Comparison of ENCODE assay signal across 1 cellular context in the genomic region with DNA sequence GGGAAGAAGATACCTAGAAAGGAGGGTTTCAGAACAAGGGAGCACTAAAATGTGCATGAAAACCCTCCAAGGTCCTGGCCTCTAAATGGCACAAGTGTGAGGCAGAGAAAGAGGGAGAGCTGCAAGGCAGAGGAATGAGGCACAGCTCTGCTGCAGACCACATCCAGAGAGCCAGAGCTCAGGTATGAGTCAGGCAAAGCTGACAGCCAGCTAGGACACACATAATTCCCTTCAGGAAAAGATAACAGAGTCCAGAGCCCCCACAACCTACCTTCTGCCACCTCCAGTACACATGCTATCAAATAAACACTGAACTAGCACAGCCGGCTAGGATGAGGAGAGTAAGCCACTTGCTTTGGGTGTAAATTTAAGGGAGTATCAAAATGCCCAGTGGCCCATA.
TF ChIP-seq lines count a peak whose summit lies in the region.

No MANE protein-coding gene starts in this region.

TF ChIP-seq in IMR-90, 13 proteins besides CTCF, POLR2A, EP300 and RAD21 (continued from another document):
- TF ChIP-seq, protein P1, sequence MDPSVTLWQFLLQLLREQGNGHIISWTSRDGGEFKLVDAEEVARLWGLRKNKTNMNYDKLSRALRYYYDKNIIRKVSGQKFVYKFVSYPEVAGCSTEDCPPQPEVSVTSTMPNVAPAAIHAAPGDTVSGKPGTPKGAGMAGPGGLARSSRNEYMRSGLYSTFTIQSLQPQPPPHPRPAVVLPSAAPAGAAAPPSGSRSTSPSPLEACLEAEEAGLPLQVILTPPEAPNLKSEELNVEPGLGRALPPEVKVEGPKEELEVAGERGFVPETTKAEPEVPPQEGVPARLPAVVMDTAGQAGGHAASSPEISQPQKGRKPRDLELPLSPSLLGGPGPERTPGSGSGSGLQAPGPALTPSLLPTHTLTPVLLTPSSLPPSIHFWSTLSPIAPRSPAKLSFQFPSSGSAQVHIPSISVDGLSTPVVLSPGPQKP (IDR thresholded peaks at IDR 0.05; ENCODE audit: borderline replicate concordance, low read depth, low read length) = no peak
- no peak for TF ChIP-seq MXI1 (IDR thresholded peaks at IDR 0.05; ENCODE audit: borderline replicate concordance, low read depth, low read length)
- TF ChIP-seq, protein P2, sequence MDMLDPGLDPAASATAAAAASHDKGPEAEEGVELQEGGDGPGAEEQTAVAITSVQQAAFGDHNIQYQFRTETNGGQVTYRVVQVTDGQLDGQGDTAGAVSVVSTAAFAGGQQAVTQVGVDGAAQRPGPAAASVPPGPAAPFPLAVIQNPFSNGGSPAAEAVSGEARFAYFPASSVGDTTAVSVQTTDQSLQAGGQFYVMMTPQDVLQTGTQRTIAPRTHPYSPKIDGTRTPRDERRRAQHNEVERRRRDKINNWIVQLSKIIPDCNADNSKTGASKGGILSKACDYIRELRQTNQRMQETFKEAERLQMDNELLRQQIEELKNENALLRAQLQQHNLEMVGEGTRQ (IDR thresholded peaks at IDR 0.05; ENCODE audit: low read depth, low read length) = no peak
- TF ChIP-seq BHLHE40 (IDR thresholded peaks at IDR 0.05; ENCODE audit: low read depth, low read length) = 0 out of 2 replicates have a peak, but pooled peaks have one; percentile 33
- TF ChIP-seq MAFK (IDR thresholded peaks at IDR 0.05; ENCODE audit: low read depth, low read length) = no peak
- TF ChIP-seq FOS (IDR thresholded peaks at IDR 0.05; ENCODE audit: low read depth, low read length) = peak; percentile 62
